ENCODE assay signal across 32 cellular contexts in the genomic region with DNA sequence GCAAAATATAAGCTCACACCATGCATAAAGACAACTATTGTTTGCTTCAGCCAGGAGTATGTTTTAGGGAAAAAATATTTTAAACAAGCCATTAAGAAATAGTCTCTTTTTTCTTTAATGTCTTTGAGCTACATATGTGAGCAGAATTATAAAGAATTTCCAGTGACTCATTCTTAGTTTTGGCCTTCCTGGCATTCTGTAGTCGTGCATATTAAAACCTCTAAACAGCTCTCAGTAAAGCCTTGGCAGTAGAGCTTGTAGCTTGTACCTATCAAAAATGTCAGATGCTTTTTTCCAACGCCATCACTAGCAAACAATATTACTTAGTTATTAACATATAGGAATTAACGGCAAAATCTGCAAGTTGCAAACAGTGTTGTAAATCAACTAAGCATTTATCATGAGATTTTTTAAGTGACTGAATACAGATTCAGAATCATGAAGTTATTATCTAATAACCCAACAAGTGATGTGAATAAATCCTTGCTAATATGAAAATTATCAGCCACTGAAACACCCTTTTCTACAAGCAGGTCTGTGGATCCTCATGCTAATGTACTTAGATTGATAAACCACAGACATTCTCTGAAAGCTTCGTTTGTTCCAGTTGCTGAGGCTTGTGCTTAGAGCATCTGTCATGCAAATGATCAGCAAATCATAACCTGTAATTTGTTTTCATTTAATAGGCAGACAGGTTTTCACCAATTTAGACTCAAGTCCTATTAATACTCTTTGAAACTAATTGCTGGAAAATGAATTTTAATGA.
A peak's percentile ranks its signal among the peaks of the same experiment; 100 is the strongest.
DNase-seq lines count a peak whose midpoint lies in the region; FAIRE-seq and TF ChIP-seq lines count a peak whose summit lies in the region.
"Had no signal": no experiment of that assay in that cellular context is flagged by ENCODE, and none has a peak within 500 bp of the region (broad histone marks: within the 10 kb centered on the region; RNA-seq: fewer than 3 reads in every experiment).

No MANE protein-coding gene starts in this region.

- no peak overlapping the region for H3K9ac ChIP-seq in astrocyte (ENCODE audit: low read length)

- no peak overlapping the region for H2AFZ ChIP-seq in astrocyte (ENCODE audit: low read depth, low read length)

- DNase-seq in COLO829 (ENCODE audit: low spot score) (peak; percentile 42), NCI-H2171 treated with DMSO at 0.1 percent for 48 hours (lab: John Stamatoyannopoulos, UW) (peak; percentile 60), astrocyte (ENCODE audit: low read depth) (peak; percentile 23), globus pallidus (ENCODE audit: low spot score) (peak; percentile 9), GF-D8 (lab: John Stamatoyannopoulos, UW) (no peak), MV-4-11 (lab: John Stamatoyannopoulos, UW) (no peak), GM20000 (ENCODE audit: low spot score) (no peak), GM19238 (ENCODE audit: insufficient read length, low spot score) (no peak)
- DNase-seq: activated CD4-positive, alpha-beta T cell treated with anti-CD3 and anti-CD28 coated beads for 4 hours; activated CD8-positive, alpha-beta memory T cell treated with anti-CD3 and anti-CD28 coated beads for 24 hours; activated gamma-delta T cell; activated naive CD8-positive, alpha-beta T cell treated with anti-CD3 and anti-CD28 coated beads, Interleukin-2, amount 10 ng/mL, durations not matched to agents 7 days and 5 days; activated T-cell treated with anti-CD3 and anti-CD28 coated beads, Interleukin-2, amount 50 U/mL, for 1 hour; CD8-positive, alpha-beta T cell; DMS153; effector CD8-positive, alpha-beta T cell; H9; heart right ventricle; kidney glomerular epithelial cell; lower lobe of right lung; NCI-H146; NCI-H748 treated with DMSO at 0.1 percent for 48 hours; posterior cingulate gyrus; right cardiac atrium; stimulated activated CD4-positive, alpha-beta T cell treated with anti-CD3 and anti-CD28 coated beads, Interleukin-2, amount 100 ng/mL, for 48 hours; T-helper 17 cell; trophoblast cell had no signal

- no peaks in the 10 kb centered on the region for H3K79me2 ChIP-seq in astrocyte (ENCODE audit: insufficient read depth, low read length)

- no peak overlapping the region for H3K4me3 Mint-ChIP-seq in astrocyte (ENCODE audit: unreplicated experiment)
- H3K4me3 Mint-ChIP-seq: activated naive CD8-positive, alpha-beta T cell treated with anti-CD3 and anti-CD28 coated beads, Interleukin-2, amount 10 ng/mL, durations not matched to agents 7 days and 5 days; CD8-positive, alpha-beta T cell; H9; neural crest cell; T-helper 17 cell had no signal

- H3K4me1 ChIP-seq in astrocyte (ENCODE audit: insufficient read depth, low read length), result no peaks in the 10 kb centered on the region
- H3K4me1 ChIP-seq: breast epithelium, heart right ventricle, lower lobe of right lung had no signal

- H3K36me3 ChIP-seq in astrocyte (ENCODE audit: insufficient read depth, low read length), result no peaks in the 10 kb centered on the region
- H3K36me3 ChIP-seq: breast epithelium, heart right ventricle, lower lobe of right lung had no signal

- no peaks in the 10 kb centered on the region for H3K4me1 Mint-ChIP-seq in astrocyte (ENCODE audit: low read depth, unreplicated experiment)
- H3K4me1 Mint-ChIP-seq: activated naive CD8-positive, alpha-beta T cell treated with anti-CD3 and anti-CD28 coated beads, Interleukin-2, amount 10 ng/mL, durations not matched to agents 7 days and 5 days; neural crest cell; T-helper 17 cell had no signal

- H3K36me3 Mint-ChIP-seq in astrocyte (ENCODE audit: low read depth, unreplicated experiment), result no peaks in the 10 kb centered on the region
- H3K36me3 Mint-ChIP-seq: activated naive CD8-positive, alpha-beta T cell treated with anti-CD3 and anti-CD28 coated beads, Interleukin-2, amount 10 ng/mL, durations not matched to agents 7 days and 5 days; CD8-positive, alpha-beta T cell had no signal

- H4K20me1 ChIP-seq in astrocyte (ENCODE audit: insufficient read depth, low read length), result no peaks in the 10 kb centered on the region

- no peaks in the 10 kb centered on the region for H3K9me3 ChIP-seq in astrocyte (ENCODE audit: insufficient read depth, low read depth, low read length)
- H3K9me3 ChIP-seq: breast epithelium, lower lobe of right lung had no signal

- H3K27me3 Mint-ChIP-seq in astrocyte (ENCODE audit: low read depth, unreplicated experiment), result no peaks in the 10 kb centered on the region
- H3K27me3 Mint-ChIP-seq: activated naive CD8-positive, alpha-beta T cell treated with anti-CD3 and anti-CD28 coated beads, Interleukin-2, amount 10 ng/mL, durations not matched to agents 7 days and 5 days; T-helper 17 cell had no signal

- H3K27me3 ChIP-seq in astrocyte (ENCODE audit: insufficient read depth, low read length), result no peaks in the 10 kb centered on the region
- H3K27me3 ChIP-seq: breast epithelium, heart right ventricle had no signal

- H3K4me3 ChIP-seq in astrocyte (ENCODE audit: insufficient read depth, low read depth, low read length), result no peak overlapping the region
- H3K4me3 ChIP-seq: breast epithelium, heart right ventricle, lower lobe of right lung, SK-N-MC had no signal

- FAIRE-seq in astrocyte (lab: Jason Lieb, UNC), result no peak

- no peak for TF ChIP-seq CTCF in astrocyte (IDR thresholded peaks at IDR 0.05; ENCODE audit: insufficient read depth, low read depth, low read length)
- no peak for TF ChIP-seq CTCF in GM20000 (IDR thresholded peaks at IDR 0.05; ENCODE audit: extremely low read depth, missing control alignments)

- H3K9me3 Mint-ChIP-seq in astrocyte (ENCODE audit: unreplicated experiment), result no peaks in the 10 kb centered on the region
- H3K9me3 Mint-ChIP-seq: activated naive CD8-positive, alpha-beta T cell treated with anti-CD3 and anti-CD28 coated beads, Interleukin-2, amount 10 ng/mL, durations not matched to agents 7 days and 5 days; H9; neural crest cell had no signal

- no peak overlapping the region for H3K27ac Mint-ChIP-seq in astrocyte (ENCODE audit: unreplicated experiment)
- H3K27ac Mint-ChIP-seq: activated naive CD8-positive, alpha-beta T cell treated with anti-CD3 and anti-CD28 coated beads, Interleukin-2, amount 10 ng/mL, durations not matched to agents 7 days and 5 days; CD8-positive, alpha-beta T cell; H9; T-helper 17 cell had no signal

- H3K27ac ChIP-seq in astrocyte (ENCODE audit: low read depth, low read length), result no peak overlapping the region
- H3K27ac ChIP-seq: breast epithelium, epithelial cell of prostate, heart right ventricle, lower lobe of right lung, RWPE1, SK-N-MC had no signal

- no peak overlapping the region for H3K4me2 ChIP-seq in astrocyte (ENCODE audit: low read length)

Comparison
In these comparisons a context has a peak if more than half of its experiments do, and no peak if none do; other contexts are left out.
1. DNase-seq: peak in COLO829 (single experiment), NCI-H2171 treated with DMSO at 0.1 percent for 48 hours (single experiment), astrocyte (single experiment) and globus pallidus (single experiment); none in GF-D8 (single experiment), MV-4-11 (single experiment), GM20000 (single experiment) and GM19238 (single experiment).